Comparison of ENCODE assay signal across 30 cellular contexts in the genomic region with DNA sequence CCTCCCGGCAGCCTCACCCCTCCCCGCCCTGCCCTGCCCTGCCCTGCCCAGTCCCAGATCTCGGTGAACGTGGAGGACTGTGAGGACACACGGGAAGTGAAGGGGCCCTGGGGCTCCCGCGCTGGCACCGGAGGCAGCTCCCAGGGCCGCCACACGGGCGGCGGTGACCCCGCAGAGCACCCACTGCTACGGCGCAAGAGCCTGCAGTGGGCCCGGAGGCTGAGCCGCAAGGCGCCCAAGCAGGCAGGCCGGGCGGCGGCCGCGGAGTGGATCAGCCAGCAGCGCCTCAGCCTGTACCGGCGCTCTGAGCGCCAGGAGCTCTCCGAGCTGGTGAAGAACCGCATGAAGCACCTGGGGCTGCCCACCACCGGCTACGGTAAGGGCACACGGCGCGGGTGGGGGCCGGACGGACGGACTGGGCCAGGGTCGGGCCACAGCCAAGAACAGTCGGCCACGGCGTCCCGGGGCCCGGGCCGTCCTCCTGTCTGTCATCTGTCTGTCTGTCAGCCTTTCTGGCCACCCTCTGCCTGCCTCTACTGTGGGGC.
"Had no signal": no experiment of that assay in that cellular context is flagged by ENCODE, and none has a peak within 500 bp of the region (broad histone marks: within the 10 kb centered on the region; RNA-seq: fewer than 3 reads in every experiment).

No MANE protein-coding gene starts in this region.

- H3K9me3 Mint-ChIP-seq: activated B cell treated with CpG ODN at 0.5 μM for 24 hours; activated CD8-positive, alpha-beta T cell treated with anti-CD3 and anti-CD28 coated beads for 36 hours; activated T-cell treated with anti-CD3 and anti-CD28 coated beads, Interleukin-2, amount 50 U/mL, for 4 hours; activated T-helper 17 cell treated with anti-CD3 and anti-CD28 coated beads, Interleukin-2, amount 50 U/mL, for 72 hours; central memory CD8-positive, alpha-beta T cell; dendritic cell treated with granulocyte-macrophage colony-stimulating factor and Interleukin-4, amounts not matched to agents 40 ng/mL and 50 ng/mL, for 4 days; endodermal cell had no signal

- H3K27me3 Mint-ChIP-seq: activated B cell treated with CpG ODN at 0.5 μM for 24 hours; activated CD8-positive, alpha-beta T cell treated with anti-CD3 and anti-CD28 coated beads for 36 hours; activated naive CD8-positive, alpha-beta T cell; activated T-helper 17 cell treated with anti-CD3 and anti-CD28 coated beads, Interleukin-2, amount 50 U/mL, for 72 hours; central memory CD8-positive, alpha-beta T cell had no signal

- ATAC-seq: activated CD4-positive, CD25-positive, alpha-beta regulatory T cell treated with anti-CD3 and anti-CD28 coated beads, Interleukin-2, amount 50 U/mL, for 24 hours; activated CD8-positive, alpha-beta T cell treated with anti-CD3 and anti-CD28 coated beads for 36 hours; activated T-cell treated with anti-CD3 and anti-CD28 coated beads, Interleukin-2, amount 50 U/mL, for 4 hours; activated T-helper 17 cell treated with anti-CD3 and anti-CD28 coated beads, Interleukin-2, amount 50 U/mL, for 72 hours; esophagus mucosa had no signal

- H3K4me1 Mint-ChIP-seq: activated B cell treated with CpG ODN at 0.5 μM for 24 hours; activated T-helper 17 cell treated with anti-CD3 and anti-CD28 coated beads, Interleukin-2, amount 50 U/mL, for 72 hours; central memory CD8-positive, alpha-beta T cell; endodermal cell had no signal

- H3K27ac ChIP-seq: brain microvascular endothelial cell, coronary artery, VCaP had no signal

- H3K27ac Mint-ChIP-seq: activated B cell treated with CpG ODN at 0.5 μM for 24 hours; activated CD8-positive, alpha-beta T cell treated with anti-CD3 and anti-CD28 coated beads for 36 hours; activated naive CD8-positive, alpha-beta T cell; activated T-helper 17 cell treated with anti-CD3 and anti-CD28 coated beads, Interleukin-2, amount 50 U/mL, for 72 hours; dendritic cell treated with granulocyte-macrophage colony-stimulating factor and Interleukin-4, amounts not matched to agents 40 ng/mL and 50 ng/mL, for 4 days; endodermal cell had no signal

- H3K36me3 ChIP-seq: brain microvascular endothelial cell had no signal

- H3K4me3 ChIP-seq: coronary artery, dorsolateral prefrontal cortex had no signal

- DNase-seq: activated B cell treated with CpG ODN at 0.5 μM for 24 hours; activated CD4-positive, alpha-beta T cell treated with anti-CD3 and anti-CD28 coated beads for 48 hours; activated CD4-positive, alpha-beta T cell treated with anti-CD3 and anti-CD28 coated beads, Interleukin-2, amount 50 U/mL, for 1 hour; activated CD4-positive, alpha-beta T cell treated with anti-CD3 and anti-CD28 coated beads, Interleukin-2, amount 50 U/mL, for 48 hours; activated CD8-positive, alpha-beta memory T cell treated with anti-CD3 and anti-CD28 coated beads for 24 hours; activated CD8-positive, alpha-beta T cell treated with anti-CD3 and anti-CD28 coated beads for 36 hours; activated effector memory CD4-positive, alpha-beta T cell treated with Interleukin-2 at 50 U/mL for 16 hours; activated gamma-delta T cell treated with Interleukin-2 at 50 U/mL for 16 hours; activated naive CD4-positive, alpha-beta T cell treated with anti-CD3 and anti-CD28 coated beads, Interleukin-2, amount 50 U/mL, for 16 hours; activated naive CD4-positive, alpha-beta T cell treated with Interleukin-2 at 50 U/mL for 16 hours; activated T-cell treated with anti-CD3 and anti-CD28 coated beads, Interleukin-2, amount 50 U/mL, for 4 hours; amniotic stem cell; anterior cingulate cortex; brain microvascular endothelial cell; dorsolateral prefrontal cortex; effector memory CD4-positive, alpha-beta T cell; endodermal cell; foreskin fibroblast; T-helper 2 cell had no signal

- H3K4me3 Mint-ChIP-seq: activated B cell treated with CpG ODN at 0.5 μM for 24 hours; activated CD8-positive, alpha-beta T cell treated with anti-CD3 and anti-CD28 coated beads for 36 hours; activated naive CD8-positive, alpha-beta T cell; activated T-cell treated with anti-CD3 and anti-CD28 coated beads, Interleukin-2, amount 50 U/mL, for 4 hours; activated T-helper 17 cell treated with anti-CD3 and anti-CD28 coated beads, Interleukin-2, amount 50 U/mL, for 72 hours; central memory CD8-positive, alpha-beta T cell; dendritic cell treated with granulocyte-macrophage colony-stimulating factor and Interleukin-4, amounts not matched to agents 40 ng/mL and 50 ng/mL, for 4 days; endodermal cell had no signal

- H3K27me3 ChIP-seq: brain microvascular endothelial cell, dorsolateral prefrontal cortex had no signal

- H3K36me3 Mint-ChIP-seq: activated naive CD8-positive, alpha-beta T cell had no signal

- FAIRE-seq: astrocyte, bronchial epithelial cell, frontal cortex had no signal
